In genomic region chr7:157250605-157251228, GRCh38 we compare ENCODE assay signal across 8 cellular contexts.
DNase-seq lines count a peak whose midpoint lies in the region; ATAC-seq, FAIRE-seq and TF ChIP-seq lines count a peak whose summit lies in the region.

No MANE protein-coding gene starts in this region.

- H3K36me3 ChIP-seq in GM12878 (ENCODE audit: control insufficient read depth in 2 of 2, insufficient read depth in 2 of 2, low read length in 1 of 2) (peaks cover 4 to 11% of the 10 kb centered on the region in 2 experiments), keratinocyte (ENCODE audit: control insufficient read depth in 2 of 2, extremely low read depth in 1 of 2, insufficient read depth in 2 of 2, low read length in 2 of 2) (peaks cover 16 to 32% of the 10 kb centered on the region in 2 experiments)

- in situ Hi-C loops in GM12878 (cut with MboI) = loop anchor here (10.0 to 25.0 kb wide), 2 partner anchors 286 to 1438 kb away; partner anchors contain the start of gene SHH

- FAIRE-seq in GM12878 (lab: Jason Lieb, UNC) (peak; percentile 93), keratinocyte (lab: Jason Lieb, UNC) (peak; percentile 32)

- no peak for TF ChIP-seq POLR2A in GM12878 (IDR thresholded peaks at IDR 0.05; ENCODE audit: low read depth, low read length)

- no peak overlapping the region for H3K4me3 ChIP-seq in GM12878
- H3K4me3 ChIP-seq in keratinocyte (ENCODE audit: control insufficient read depth in 2 of 3, extremely low read depth in 1 of 3, insufficient read depth in 2 of 3, low read depth in 1 of 3, low read length in 3 of 3) = no peak overlapping the region

- peak; percentile 61 for DNase-seq in Calu3
- DNase-seq in T follicular helper cell (ENCODE audit: low read depth) = peak; percentile 14
- DNase-seq in GM12878 (ENCODE audit: low read depth, low spot score) = no peak
- no peak for DNase-seq in keratinocyte (ENCODE audit: low read depth, low spot score)
- DNase-seq in stimulated activated CD8-positive, alpha-beta memory T cell treated with anti-CD3 and anti-CD28 coated beads, Interleukin-12 subunit alpha, Interleukin-12 subunit beta, amount 100 ng/mL, for 1 hour (ENCODE audit: low read depth) = peak; percentile 28

- peaks cover 32% of the 10 kb centered on the region for H3K36me3 Mint-ChIP-seq in Calu3 (ENCODE audit: insufficient read depth, unreplicated experiment)

- TF ChIP-seq CTCF in Calu3 (IDR thresholded peaks at IDR 0.05; ENCODE audit: unreplicated experiment) = peak; percentile 77
- peak; percentile 92 for TF ChIP-seq CTCF in LNCAP (IDR thresholded peaks at IDR 0.05)
- peak; percentile 69 to 84 (median 80) for TF ChIP-seq CTCF in GM12878 (IDR thresholded peaks at IDR 0.05 in 2 of 3, conservative IDR thresholded peaks at IDR 0.05 in 1 of 3; ENCODE audit: control insufficient read depth in 2 of 3, extremely low read depth in 1 of 3, insufficient read depth in 1 of 3, low read depth in 3 of 3, low read length in 3 of 3)
- TF ChIP-seq CTCF in keratinocyte (optimal IDR thresholded peaks at IDR 0.05 in 1 of 3, IDR thresholded peaks at IDR 0.05 in 1 of 3, conservative IDR thresholded peaks at IDR 0.05 in 1 of 3; ENCODE audit: extremely low read depth in 1 of 3, insufficient read depth in 2 of 3, low read length in 3 of 3) = peak; percentile 70 to 81 (median 81)

- dilution Hi-C loops in keratinocyte (cut with MboI; ENCODE audit: extremely low pct_ligation_motif_present, low sequenced_read_pairs) = no loop called here

- intact Hi-C loops in Calu3 (cut with micrococcal nuclease; ENCODE audit: unreplicated experiment) = no loop called here
- intact Hi-C loops in GM12878 (cut with micrococcal nuclease; ENCODE audit: unreplicated experiment) = loop anchor here (1.0 kb wide), 2 partner anchors 280 to 341 kb away; no protein-coding TSS in a partner anchor

- 45% methylated on average over 9 of the region's 9 CpGs for WGBS in GM12878 (ENCODE audit: insufficient coverage, insufficient replicate concordance, low lambda C conversion rate, missing lambda C conversion rate)

- no peak for TF ChIP-seq EP300 in GM12878 (IDR thresholded peaks at IDR 0.05; ENCODE audit: borderline replicate concordance in 1 of 2, control insufficient read depth in 1 of 2, low read depth in 2 of 2, low read length in 2 of 2)

- no peak overlapping the region for H3K4me2 ChIP-seq in GM12878 (ENCODE audit: control insufficient read depth, insufficient read depth)
- H3K4me2 ChIP-seq in keratinocyte (ENCODE audit: control insufficient read depth, extremely low read depth, insufficient read depth, low read depth, low read length) = no peak overlapping the region

- H3K9ac ChIP-seq in GM12878 (ENCODE audit: control insufficient read depth, insufficient read depth, low read length) = no peak overlapping the region
- no peak overlapping the region for H3K9ac ChIP-seq in keratinocyte (ENCODE audit: control insufficient read depth, extremely low read depth, insufficient read depth, low read length)

- no peaks in the 10 kb centered on the region for H3K27me3 Mint-ChIP-seq in Calu3 (ENCODE audit: unreplicated experiment)

- H3K4me3 Mint-ChIP-seq in Calu3 (ENCODE audit: low read depth, unreplicated experiment) = no peak overlapping the region

- H2AFZ ChIP-seq in GM12878 (ENCODE audit: control insufficient read depth, low read depth, low read length) (no peak overlapping the region), keratinocyte (ENCODE audit: control insufficient read depth, low read length) (no peak overlapping the region)

- RAD21 ChIA-PET in GM12878 (lab: Charles Lee; ENCODE audit: unreplicated experiment) = interaction anchor here (0.7 to 1.8 kb wide), 4 partner anchors 11 to 299 kb away, joined by 3 to 8 read pairs (median 4); no protein-coding TSS in a partner anchor

- no peaks in the 10 kb centered on the region for H3K79me2 ChIP-seq in GM12878 (ENCODE audit: control insufficient read depth, insufficient read depth, low read length)
- H3K79me2 ChIP-seq in keratinocyte (ENCODE audit: control insufficient read depth, insufficient read depth, low read length) = no peaks in the 10 kb centered on the region

- H3K27ac ChIP-seq in GM12878 (ENCODE audit: control insufficient read depth, insufficient read depth) = no peak overlapping the region
- H3K27ac ChIP-seq in keratinocyte (ENCODE audit: control insufficient read depth, insufficient read depth, low read length) = no peak overlapping the region

- H3K27ac Mint-ChIP-seq in Calu3 (ENCODE audit: unreplicated experiment) = no peak overlapping the region

- H3K4me1 Mint-ChIP-seq in Calu3 (ENCODE audit: low read depth, unreplicated experiment) = no peaks in the 10 kb centered on the region

- POLR2A ChIA-PET in GM12878 (lab: Charles Lee) = interaction anchor here (0.5 kb wide), 1 partner anchor 265 kb away, joined by 3 read pairs; no protein-coding TSS in a partner anchor

- no peaks in the 10 kb centered on the region for H3K9me3 Mint-ChIP-seq in Calu3 (ENCODE audit: low read depth, unreplicated experiment)

- no peaks in the 10 kb centered on the region for H3K4me1 ChIP-seq in GM12878 (ENCODE audit: control insufficient read depth, insufficient read depth, low read length)
- no peaks in the 10 kb centered on the region for H3K4me1 ChIP-seq in keratinocyte (ENCODE audit: control insufficient read depth, extremely low read depth, insufficient read depth, low read length)

- H3K9me1 ChIP-seq in keratinocyte (ENCODE audit: control insufficient read depth, extremely low read depth, insufficient read depth, low read length) = no peaks in the 10 kb centered on the region

- H3K9me3 ChIP-seq in GM12878 (replicated peaks; ENCODE audit: control insufficient read depth, insufficient read depth, low read length) (no peaks in the 10 kb centered on the region), keratinocyte (ENCODE audit: control insufficient read depth, low read depth, low read length) (no peaks in the 10 kb centered on the region)

- CTCF ChIA-PET in Calu3 (lab: Charles Lee) = no interaction called here
- CTCF ChIA-PET in GM12878 (lab: Yijun Ruan, JAX) = interaction anchor here (0.8 to 4.3 kb wide), 20 partner anchors 9 to 346 kb away, joined by 3 to 28 read pairs (median 4); partner anchors contain the start of gene NOM1

- ATAC-seq in GM21381 (IDR thresholded peaks at IDR 0.05; ENCODE audit: unreplicated experiment) (peak; percentile 65), GM12878 (peak; percentile 94), GM18870 (IDR thresholded peaks at IDR 0.05; ENCODE audit: unreplicated experiment) (no peak)

- no TSS peak for BruUV-seq in Calu3 (replicated peaks; lab: Mats Ljungman, UMichigan)
- BruUV-seq in GM12878 (replicated peaks; lab: Mats Ljungman, UMichigan) = no TSS peak

- TF ChIP-seq RAD21 in GM12878 (IDR thresholded peaks at IDR 0.05; ENCODE audit: insufficient read depth, low read depth, low read length) = peak; percentile 46

- SMC1A ChIA-PET in GM12878 (lab: Charles Lee; ENCODE audit: uncharacterized antibody, unreplicated experiment) = interaction anchor here (0.9 to 1.8 kb wide), 4 partner anchors 87 to 347 kb away, joined by 3 to 5 read pairs (median 3); no protein-coding TSS in a partner anchor

- H3K27me3 ChIP-seq in GM12878 (replicated peaks in 1 of 2; ENCODE audit: control insufficient read depth in 2 of 2, insufficient read depth in 2 of 2, low read length in 1 of 2) = no peaks in the 10 kb centered on the region
- H3K27me3 ChIP-seq in keratinocyte (ENCODE audit: control insufficient read depth, extremely low read depth, insufficient read depth, low read length) = no peaks in the 10 kb centered on the region

- H4K20me1 ChIP-seq in GM12878 (ENCODE audit: control insufficient read depth, insufficient read depth) (no peaks in the 10 kb centered on the region), keratinocyte (ENCODE audit: control insufficient read depth, extremely low read depth, insufficient read depth, low read length) (no peaks in the 10 kb centered on the region)

TF ChIP-seq in GM12878, 131 proteins besides CTCF, POLR2A, EP300 and RAD21:
- TF ChIP-seq POU2F2 (IDR thresholded peaks at IDR 0.05; ENCODE audit: borderline replicate concordance, low read depth, low read length) = peak; percentile 27; the same call in 1 of the 3 replicates
- TF ChIP-seq, protein P1, sequence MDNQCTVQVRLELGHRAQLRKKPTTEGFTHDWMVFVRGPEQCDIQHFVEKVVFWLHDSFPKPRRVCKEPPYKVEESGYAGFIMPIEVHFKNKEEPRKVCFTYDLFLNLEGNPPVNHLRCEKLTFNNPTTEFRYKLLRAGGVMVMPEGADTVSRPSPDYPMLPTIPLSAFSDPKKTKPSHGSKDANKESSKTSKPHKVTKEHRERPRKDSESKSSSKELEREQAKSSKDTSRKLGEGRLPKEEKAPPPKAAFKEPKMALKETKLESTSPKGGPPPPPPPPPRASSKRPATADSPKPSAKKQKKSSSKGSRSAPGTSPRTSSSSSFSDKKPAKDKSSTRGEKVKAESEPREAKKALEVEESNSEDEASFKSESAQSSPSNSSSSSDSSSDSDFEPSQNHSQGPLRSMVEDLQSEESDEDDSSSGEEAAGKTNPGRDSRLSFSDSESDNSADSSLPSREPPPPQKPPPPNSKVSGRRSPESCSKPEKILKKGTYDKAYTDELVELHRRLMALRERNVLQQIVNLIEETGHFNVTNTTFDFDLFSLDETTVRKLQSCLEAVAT (IDR thresholded peaks at IDR 0.05) = 0 out of 2 replicates have a peak, but pooled peaks have one; percentile 40
- no peak for TF ChIP-seq RBBP5 (conservative IDR thresholded peaks at IDR 0.05)
- TF ChIP-seq TCF12 (IDR thresholded peaks at IDR 0.05; ENCODE audit: low read depth, low read length) = no peak
- no peak for TF ChIP-seq ASH2L (IDR thresholded peaks at IDR 0.05; ENCODE audit: borderline replicate concordance, low read depth)
- no peak for TF ChIP-seq YBX1 (IDR thresholded peaks at IDR 0.05)
- TF ChIP-seq CREM (IDR thresholded peaks at IDR 0.05; ENCODE audit: low read depth) = 0 out of 2 replicates have a peak, but pooled peaks have one; percentile 18
- 0 out of 2 replicates have a peak, but pooled peaks have one; percentile 30 for TF ChIP-seq YY1 (IDR thresholded peaks at IDR 0.05; ENCODE audit: low read depth, low read length)
- TF ChIP-seq ATF7 (IDR thresholded peaks at IDR 0.05; ENCODE audit: low read depth) = peak; percentile 69
- TF ChIP-seq SMC3 (IDR thresholded peaks at IDR 0.05; ENCODE audit: borderline replicate concordance, low read length) = peak; percentile 56; the same call in 1 of the 2 replicates
TF ChIP-seq in GM12878: peak in this region for 6.

Comparison
In these comparisons a context has a peak if more than half of its experiments do, and no peak if none do; other contexts are left out.
1. DNase-seq: peak in Calu3 (single experiment), T follicular helper cell (single experiment) and stimulated activated CD8-positive, alpha-beta memory T cell treated with anti-CD3 and anti-CD28 coated beads, Interleukin-12 subunit alpha, Interleukin-12 subunit beta, amount 100 ng/mL, for 1 hour (single experiment); none in GM12878 (single experiment) and keratinocyte (single experiment).
2. Peak in every context shown above with its lines, with median percentiles within 50 percentile points of each other: CTCF ChIP-seq.